In genomic region chr6:121465101-121465500, GRCh38 we compare ENCODE assay signal across 19 cellular contexts. TPM values are rescaled to one million over a fixed set of nuclear protein-coding genes. Genes with fewer than 3 reads are reported as not detected.
DNase-seq lines count a peak whose midpoint lies in the region; TF ChIP-seq lines count a peak whose summit lies in the region.
"Had no signal": no experiment of that assay in that cellular context is flagged by ENCODE, and none has a peak within 500 bp of the region (broad histone marks: within the 10 kb centered on the region; RNA-seq: fewer than 3 reads in every experiment).

No MANE protein-coding gene starts in this region.

- H2BK5ac ChIP-seq in mesenchymal stem cell (ENCODE audit: low read depth, low read length, poor library complexity, severe bottlenecking): no peak overlapping the region

- no peak overlapping the region for H2BK12ac ChIP-seq in mesenchymal stem cell (ENCODE audit: low read length in 2 of 2)

- H3K18ac ChIP-seq in mesenchymal stem cell (ENCODE audit: low read depth in 1 of 2, low read length in 2 of 2): no peak overlapping the region

- H3K9me3 Mint-ChIP-seq in endodermal cell: peaks cover 8% of the 10 kb centered on the region
- H3K9me3 Mint-ChIP-seq: CD4-positive, alpha-beta T cell; HFFc6 had no signal

- peak overlapping the region in 1 of 2 experiments; percentile 95 for H3K14ac ChIP-seq in mesenchymal stem cell (ENCODE audit: low read length in 2 of 2)

- peaks cover 6% of the 10 kb centered on the region for H3K4me1 Mint-ChIP-seq in endodermal cell

- POLR2A ChIA-PET in HEK293T (lab: Yijun Ruan, JAX): no interaction called here

- 93 to 98% methylated on average over 6 of the region's 6 CpGs for WGBS in endodermal cell (ENCODE audit: insufficient coverage in 1 of 2, insufficient read length in 1 of 2), 2 experiments
- 97% methylated on average over 6 of the region's 6 CpGs for WGBS in mesenchymal stem cell

- no peak overlapping the region for H2BK15ac ChIP-seq in mesenchymal stem cell (ENCODE audit: low read depth, poor library complexity, severe bottlenecking)

- peak overlapping the region; percentile 33 for H3K27ac Mint-ChIP-seq in endodermal cell
- H3K27ac Mint-ChIP-seq: CD4-positive, alpha-beta T cell; HFFc6 had no signal

- CTCF ChIA-PET in HEK293T (lab: Yijun Ruan, JAX): no interaction called here

- no peak overlapping the region for H4K91ac ChIP-seq in mesenchymal stem cell (ENCODE audit: low read length)

- H3K9me3 ChIP-seq in endodermal cell (ENCODE audit: control insufficient read depth, low read length): peaks cover 16% of the 10 kb centered on the region
- H3K9me3 ChIP-seq in mesenchymal stem cell (ENCODE audit: control insufficient read depth, low read length): no peaks in the 10 kb centered on the region
- H3K9me3 ChIP-seq: Caco-2, SJCRH30 had no signal

- no peaks in the 10 kb centered on the region for H3K79me1 ChIP-seq in mesenchymal stem cell (replicated peaks; ENCODE audit: low read length, poor library complexity, severe bottlenecking)

- H3K27ac ChIP-seq in endodermal cell (ENCODE audit: low read depth, low read length) (no peak overlapping the region), mesenchymal stem cell (ENCODE audit: low read length, poor library complexity, severe bottlenecking) (no peak overlapping the region)
- H3K27ac ChIP-seq: PC-9, RWPE1, SJCRH30 had no signal

- H3K4me2 ChIP-seq in mesenchymal stem cell (ENCODE audit: low read length, poor library complexity, severe bottlenecking): no peak overlapping the region
- H3K4me2 ChIP-seq: PC-9 had no signal

- no peak overlapping the region for H3K4me3 Mint-ChIP-seq in endodermal cell
- H3K4me3 Mint-ChIP-seq: CD4-positive, alpha-beta T cell; HFFc6 had no signal

- no peak overlapping the region for H4K8ac ChIP-seq in mesenchymal stem cell (ENCODE audit: low read length)

- H2BK120ac ChIP-seq in mesenchymal stem cell (ENCODE audit: low read depth, low read length): no peak overlapping the region

- H2AFZ ChIP-seq in mesenchymal stem cell (ENCODE audit: low read depth, low read length): peak overlapping the region; percentile 53
- H2AFZ ChIP-seq: PC-9 had no signal

- H3K23ac ChIP-seq in mesenchymal stem cell (ENCODE audit: low read length in 2 of 2): no peak overlapping the region

- H3K4me1 ChIP-seq in endodermal cell (ENCODE audit: control insufficient read depth, insufficient read depth, low read length) (no peaks in the 10 kb centered on the region), mesenchymal stem cell (ENCODE audit: control insufficient read depth, insufficient read depth, low read depth, low read length) (no peaks in the 10 kb centered on the region)
- H3K4me1 ChIP-seq: Caco-2, SJCRH30 had no signal

- peak overlapping the region in 1 of 2 experiments; percentile 26 for H3K4ac ChIP-seq in mesenchymal stem cell (ENCODE audit: low read depth in 1 of 2, low read length in 2 of 2)

- H3K36me3 ChIP-seq in endodermal cell (ENCODE audit: control insufficient read depth, insufficient read depth, low read length) (no peaks in the 10 kb centered on the region), mesenchymal stem cell (ENCODE audit: control insufficient read depth in 1 of 2, insufficient read depth in 2 of 2, low read depth in 1 of 2, low read length in 2 of 2) (no peaks in the 10 kb centered on the region)
- H3K36me3 ChIP-seq: SJCRH30 had no signal

- H3K4me3 ChIP-seq in endodermal cell (ENCODE audit: low read length) (no peak overlapping the region), mesenchymal stem cell (ENCODE audit: insufficient read depth in 1 of 2, low read depth in 1 of 2, low read length in 2 of 2) (no peak overlapping the region)
- H3K4me3 ChIP-seq: PC-9, SJCRH30 had no signal

- H3K36me3 Mint-ChIP-seq in endodermal cell (ENCODE audit: low read depth): no peaks in the 10 kb centered on the region

- no peaks in the 10 kb centered on the region for H3K27me3 Mint-ChIP-seq in endodermal cell (ENCODE audit: insufficient read depth)
- H3K27me3 Mint-ChIP-seq: CD4-positive, alpha-beta T cell had no signal

- no peak overlapping the region for H2AK5ac ChIP-seq in mesenchymal stem cell (ENCODE audit: low read length, severe bottlenecking)

- no peak for TF ChIP-seq CTCF in endodermal cell (conservative IDR thresholded peaks at IDR 0.05)

- H3K9ac ChIP-seq in endodermal cell (ENCODE audit: extremely low read depth, low read length, poor library complexity, severe bottlenecking) (no peak overlapping the region), mesenchymal stem cell (ENCODE audit: low read length) (no peak overlapping the region)

- H3K27me3 ChIP-seq in endodermal cell (ENCODE audit: control insufficient read depth, insufficient read depth, low read length, poor library complexity, severe bottlenecking) (no peaks in the 10 kb centered on the region), mesenchymal stem cell (ENCODE audit: control insufficient read depth in 1 of 2, insufficient read depth in 1 of 2, low read length in 2 of 2) (no peaks in the 10 kb centered on the region)
- H3K27me3 ChIP-seq: SJCRH30 had no signal

- DNase-seq in HuH-7 (ENCODE audit: low spot score) (peak; percentile 14), endodermal cell (no peak), mesenchymal stem cell (no peak), HEK293T (ENCODE audit: extremely low spot score) (no peak), iPS-NIHi7 (ENCODE audit: extremely low spot score) (no peak)
- DNase-seq in stimulated activated CD4-positive, alpha-beta T cell treated with anti-CD3 and anti-CD28 coated beads, Interleukin-1b, Interleukin-23, amount 100 ng/mL, for 48 hours: no peak
- no peak for DNase-seq in activated CD4-positive, alpha-beta T cell treated with anti-CD3 and anti-CD28 coated beads, Interleukin-2, amount 50 U/mL, for 48 hours
- DNase-seq: Caco-2; CD4-positive, alpha-beta T cell; DMS53; HFFc6; NCI-H1436; NCI-H1930; NCI-H345; NCI-H524 treated with DMSO at 0.1 percent for 48 hours; PC-9; SJCRH30 had no signal

TF ChIP-seq in HEK293T, 16 proteins besides CTCF, POLR2A, EP300 and RAD21:
- TF ChIP-seq, protein P1, sequence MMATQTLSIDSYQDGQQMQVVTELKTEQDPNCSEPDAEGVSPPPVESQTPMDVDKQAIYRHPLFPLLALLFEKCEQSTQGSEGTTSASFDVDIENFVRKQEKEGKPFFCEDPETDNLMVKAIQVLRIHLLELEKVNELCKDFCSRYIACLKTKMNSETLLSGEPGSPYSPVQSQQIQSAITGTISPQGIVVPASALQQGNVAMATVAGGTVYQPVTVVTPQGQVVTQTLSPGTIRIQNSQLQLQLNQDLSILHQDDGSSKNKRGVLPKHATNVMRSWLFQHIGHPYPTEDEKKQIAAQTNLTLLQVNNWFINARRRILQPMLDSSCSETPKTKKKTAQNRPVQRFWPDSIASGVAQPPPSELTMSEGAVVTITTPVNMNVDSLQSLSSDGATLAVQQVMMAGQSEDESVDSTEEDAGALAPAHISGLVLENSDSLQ (IDR thresholded peaks at IDR 0.05): no peak
- no peak for TF ChIP-seq SUZ12 (IDR thresholded peaks at IDR 0.05)
- no peak for TF ChIP-seq L3MBTL2 (conservative IDR thresholded peaks at IDR 0.05)
- no peak for TF ChIP-seq BHLHE40 (IDR thresholded peaks at IDR 0.05; ENCODE audit: borderline replicate concordance)
- TF ChIP-seq FOXA1 (IDR thresholded peaks at IDR 0.05): no peak
- TF ChIP-seq ELF4 (IDR thresholded peaks at IDR 0.05): no peak
- no peak for TF ChIP-seq SP1 (IDR thresholded peaks at IDR 0.05)
- TF ChIP-seq CTBP1 (IDR thresholded peaks at IDR 0.05; ENCODE audit: borderline replicate concordance): no peak
- TF ChIP-seq ARNT (IDR thresholded peaks at IDR 0.05): no peak
- no peak for TF ChIP-seq NFRKB (IDR thresholded peaks at IDR 0.05)
- no peak for TF ChIP-seq TARDBP (IDR thresholded peaks at IDR 0.05)
- TF ChIP-seq FOXM1 (IDR thresholded peaks at IDR 0.05; ENCODE audit: borderline replicate concordance): no peak
- no peak for TF ChIP-seq LEF1 (IDR thresholded peaks at IDR 0.05; ENCODE audit: borderline replicate concordance)
- no peak for TF ChIP-seq HDGF (IDR thresholded peaks at IDR 0.05; ENCODE audit: borderline replicate concordance)
- no peak for TF ChIP-seq FOXK2 (IDR thresholded peaks at IDR 0.05)
- TF ChIP-seq ZNF384 (IDR thresholded peaks at IDR 0.05): no peak

RNA-seq across cellular contexts. Expression of gene GJA1, which starts 29.7 kb away (rescaled TPM):
- 1,000 to 10,000 TPM in 1 of 2 donors, 100 to 1,000 TPM in 1; 706 to 1,121 TPM for total RNA-seq in endodermal cell
- polyA plus RNA-seq in endodermal cell (2013, experiment 1 of 2): 507 TPM
- 485 TPM for polyA plus RNA-seq in endodermal cell (2013, experiment 2 of 2)
- 475 TPM for polyA plus RNA-seq in mesenchymal stem cell (2013, experiment 1 of 2)
- polyA plus RNA-seq in mesenchymal stem cell (2013, experiment 2 of 2): 492 TPM
- total RNA-seq: CD4-positive, alpha-beta T cell; MCF 10A had no signal
